ENCODE assay signal across 15 cellular contexts in the genomic region with DNA sequence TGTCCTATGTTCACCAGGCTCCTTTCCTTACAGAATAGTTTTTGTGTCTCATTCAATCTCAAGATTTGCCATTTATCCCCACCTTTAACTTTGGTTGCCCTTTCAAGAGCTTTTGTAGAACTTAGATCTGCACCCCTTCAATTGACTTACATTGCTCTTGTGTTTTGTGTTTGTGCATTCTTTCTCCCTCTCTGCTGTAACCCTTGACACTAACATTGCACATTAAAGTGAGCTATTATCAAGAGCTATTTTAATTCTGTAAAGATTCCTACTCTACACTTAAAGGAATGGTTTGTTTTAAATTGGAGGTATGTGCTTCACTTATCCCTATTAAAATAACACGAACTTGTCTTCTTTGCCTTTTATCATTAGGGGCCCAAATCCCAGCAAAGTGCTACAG.
A peak's percentile ranks its signal among the peaks of the same experiment; 100 is the strongest.
DNase-seq lines count a peak whose midpoint lies in the region; ATAC-seq, FAIRE-seq and TF ChIP-seq lines count a peak whose summit lies in the region.
"Had no signal": no experiment of that assay in that cellular context is flagged by ENCODE, and none has a peak within 500 bp of the region (broad histone marks: within the 10 kb centered on the region; RNA-seq: fewer than 3 reads in every experiment).

No MANE protein-coding gene starts in this region.

- H3K56ac ChIP-seq in H1 (replicated peaks; ENCODE audit: insufficient read length, low read depth, low read length) = no peak overlapping the region

- POLR2A ChIA-PET in H1 (lab: Charles Lee; ENCODE audit: partially characterized antibody) = no interaction called here

- H3K18ac ChIP-seq in H1 (ENCODE audit: extremely low read depth, low read length) = no peak overlapping the region

- H3K23ac ChIP-seq in H1 (ENCODE audit: insufficient read length) = no peak overlapping the region

- H4K91ac ChIP-seq in H1 (replicated peaks; ENCODE audit: insufficient read length, low read length) = no peak overlapping the region

- no peak overlapping the region for H2BK20ac ChIP-seq in H1 (ENCODE audit: low read length)

- H2AK5ac ChIP-seq in H1 (ENCODE audit: low read depth, low read length) = no peak overlapping the region

- H3F3A ChIP-seq in neural progenitor cell (ENCODE audit: low read depth) = peaks cover 12% of the 10 kb centered on the region

- no peaks in the 10 kb centered on the region; the same call in 1 of the 2 replicates for H3K79me1 ChIP-seq in H1 (ENCODE audit: low read depth, low read length)

- H4K5ac ChIP-seq in H1 (ENCODE audit: insufficient read length, low read depth, low read length) = no peak overlapping the region

- no peaks in the 10 kb centered on the region for H3K23me2 ChIP-seq in H1 (ENCODE audit: low read depth, low read length)

- no peak for TF ChIP-seq EP300 in H1 (IDR thresholded peaks at IDR 0.05; ENCODE audit: borderline replicate concordance in 1 of 2, low read depth in 2 of 2, low read length in 2 of 2)

- H3K27me3 ChIP-seq in KMS-11 (ENCODE audit: insufficient read depth, low read depth) (no peaks in the 10 kb centered on the region), H1 (replicated peaks in 1 of 4; ENCODE audit: control insufficient read depth in 3 of 4, extremely low read depth in 1 of 4, insufficient read depth in 3 of 4, low read length in 3 of 4) (no peaks in the 10 kb centered on the region), neural progenitor cell (no peaks in the 10 kb centered on the region)
- H3K27me3 ChIP-seq: BLaER1 treated with 17β-estradiol and CSF1 and Interleukin-3, amounts not matched to agents 10 nM and 100 nM had no signal

- H2BK120ac ChIP-seq in H1 (replicated peaks; ENCODE audit: low read depth, low read length) = no peak overlapping the region

- WGBS in H1 (ENCODE audit: extremely low coverage in 1 of 2, insufficient coverage in 1 of 2, insufficient read length in 1 of 2, insufficient replicate concordance in 2 of 2, low coverage in 1 of 2, low lambda C conversion rate in 2 of 2, missing lambda C conversion rate in 1 of 2), 2 experiments = 71% methylated on average over 1 of the region's 1 CpG; no CpG with 5 or more reads in 1 of the 2 experiments

- no peaks in the 10 kb centered on the region for H3K27me3 Mint-ChIP-seq in neural progenitor cell (ENCODE audit: insufficient read depth, low read depth)

- peak overlapping the region; percentile 56; the same call in 1 of the 2 replicates for H3K4me2 ChIP-seq in KMS-11
- peak overlapping the region; percentile 51 to 54; a peak in 2 of 4 replicates for H3K4me2 ChIP-seq in H1 (ENCODE audit: insufficient read depth in 1 of 2, low read depth in 2 of 2, low read length in 2 of 2)
- peak overlapping the region; percentile 58 for H3K4me2 ChIP-seq in neural progenitor cell

- no peak overlapping the region for H2BK15ac ChIP-seq in H1 (ENCODE audit: low read length)

- H4K20me1 ChIP-seq in KMS-11 (ENCODE audit: insufficient read depth) (no peaks in the 10 kb centered on the region), H1 (replicated peaks in 1 of 2; ENCODE audit: control insufficient read depth in 1 of 2, insufficient read depth in 2 of 2, low read length in 2 of 2) (no peaks in the 10 kb centered on the region), neural progenitor cell (ENCODE audit: low read depth) (no peaks in the 10 kb centered on the region)
- H4K20me1 ChIP-seq: BLaER1 treated with 17β-estradiol and CSF1 and Interleukin-3, amounts not matched to agents 10 nM and 100 nM had no signal

- no peak overlapping the region for H3K4me3 Mint-ChIP-seq in neural progenitor cell
- H3K4me3 Mint-ChIP-seq: CD4-positive, CD25-positive, alpha-beta regulatory T cell had no signal

- DNase-seq in H1 (ENCODE audit: low read depth in 1 of 2, low spot score in 2 of 2) (no peak), neural progenitor cell (ENCODE audit: low spot score) (peak; percentile 8), activated gamma-delta T cell (lab: John Stamatoyannopoulos, UW) (no peak), urothelium cell line (ENCODE audit: low spot score) (no peak), UCSD-AML1 (lab: John Stamatoyannopoulos, UW; ENCODE audit: unreplicated experiment) (no peak)
- DNase-seq: ACHN; CD4-positive, CD25-positive, alpha-beta regulatory T cell had no signal

- H2AFZ ChIP-seq in KMS-11 (ENCODE audit: low read depth) = no peak overlapping the region
- H2AFZ ChIP-seq in H1 (ENCODE audit: low read length) = no peak overlapping the region
- H2AFZ ChIP-seq in neural progenitor cell (replicated peaks) = no peak overlapping the region

- H3K27ac ChIP-seq in 22Rv1 (peak overlapping the region; percentile 28; the same call in 1 of the 2 replicates), KMS-11 (no peak overlapping the region; the same call in 1 of the 2 replicates), H1 (ENCODE audit: low read depth, low read length) (no peak overlapping the region), neural progenitor cell (no peak overlapping the region)
- H3K27ac ChIP-seq: BLaER1 treated with 17β-estradiol and CSF1 and Interleukin-3, amounts not matched to agents 10 nM and 100 nM had no signal

- no peak for ATAC-seq in GM19463 (IDR thresholded peaks at IDR 0.05; ENCODE audit: unreplicated experiment)
- ATAC-seq: HCT116, HepG2 had no signal

- H4K8ac ChIP-seq in H1 (ENCODE audit: extremely low read depth, insufficient read depth, low read length) = no peak overlapping the region

- H3K14ac ChIP-seq in H1 (ENCODE audit: insufficient read length) = no peak overlapping the region

- no peak overlapping the region for H3K9ac ChIP-seq in KMS-11
- no peak overlapping the region for H3K9ac ChIP-seq in H1 (replicated peaks in 1 of 4; ENCODE audit: extremely low read depth in 1 of 4, low read depth in 3 of 4, low read length in 3 of 4)
- no peak overlapping the region for H3K9ac ChIP-seq in neural progenitor cell
- H3K9ac ChIP-seq: BLaER1 treated with 17β-estradiol and CSF1 and Interleukin-3, amounts not matched to agents 10 nM and 100 nM had no signal

- H3K36me3 ChIP-seq in KMS-11 (ENCODE audit: insufficient read depth) (no peaks in the 10 kb centered on the region), H1 (ENCODE audit: control insufficient read depth in 2 of 4, insufficient read depth in 4 of 4, low read length in 3 of 4) (peaks cover 0 to 21% (median 7%) of the 10 kb centered on the region in 4 experiments; a peak in 6 of 8 replicates), neural progenitor cell (no peaks in the 10 kb centered on the region)
- H3K36me3 ChIP-seq: BLaER1 treated with 17β-estradiol and CSF1 and Interleukin-3, amounts not matched to agents 10 nM and 100 nM had no signal

- H3K4me1 ChIP-seq in KMS-11 (ENCODE audit: low read depth, poor library complexity, severe bottlenecking) (peaks cover 24% of the 10 kb centered on the region), H1 (replicated peaks in 1 of 4; ENCODE audit: control insufficient read depth in 3 of 4, insufficient read depth in 4 of 4, low read length in 3 of 4) (peaks cover 5 to 12% (median 6%) of the 10 kb centered on the region in 4 experiments; a peak in 6 of 7 replicates), neural progenitor cell (peaks cover 43% of the 10 kb centered on the region)

- H3K9me3 ChIP-seq in H1 (ENCODE audit: insufficient read depth in 2 of 2, low read depth in 1 of 2, low read length in 1 of 2) (no peaks in the 10 kb centered on the region), neural progenitor cell (ENCODE audit: low read depth) (no peaks in the 10 kb centered on the region)
- H3K9me3 ChIP-seq: BLaER1 treated with 17β-estradiol and CSF1 and Interleukin-3, amounts not matched to agents 10 nM and 100 nM had no signal

- no peak overlapping the region for H3K4me3 ChIP-seq in KMS-11 (IDR thresholded peaks at IDR 0.05; ENCODE audit: insufficient read depth, low read depth, low read length)
- no peak overlapping the region for H3K4me3 ChIP-seq in H1 (ENCODE audit: extremely low read depth in 1 of 4, insufficient read depth in 2 of 4, low read depth in 3 of 4, low read length in 4 of 4)
- no peak overlapping the region for H3K4me3 ChIP-seq in neural progenitor cell
- H3K4me3 ChIP-seq: BLaER1 treated with 17β-estradiol and CSF1 and Interleukin-3, amounts not matched to agents 10 nM and 100 nM had no signal

- H3K4ac ChIP-seq in H1 (replicated peaks; ENCODE audit: insufficient read length, low read depth, low read length) = no peak overlapping the region

- no peaks in the 10 kb centered on the region for H3K9me3 Mint-ChIP-seq in neural progenitor cell
- H3K9me3 Mint-ChIP-seq: CD4-positive, CD25-positive, alpha-beta regulatory T cell had no signal

- H3K36me3 Mint-ChIP-seq in neural progenitor cell = peaks cover 5% of the 10 kb centered on the region
- H3K36me3 Mint-ChIP-seq: CD4-positive, CD25-positive, alpha-beta regulatory T cell had no signal

- H3K79me2 ChIP-seq in KMS-11 (ENCODE audit: insufficient read depth, low read depth) (no peaks in the 10 kb centered on the region), H1 (ENCODE audit: control insufficient read depth in 1 of 2, insufficient read depth in 2 of 2, low read length in 2 of 2) (no peaks in the 10 kb centered on the region), neural progenitor cell (ENCODE audit: low read depth) (no peaks in the 10 kb centered on the region)

- TF ChIP-seq POLR2A in H1 (IDR thresholded peaks at IDR 0.05; ENCODE audit: control extremely low read depth in 1 of 2, low read depth in 2 of 2, low read length in 2 of 2) = no peak

- peak overlapping the region; percentile 28 for H3K27ac Mint-ChIP-seq in neural progenitor cell
- H3K27ac Mint-ChIP-seq: CD4-positive, CD25-positive, alpha-beta regulatory T cell had no signal

- no peak for TF ChIP-seq RAD21 in H1 (IDR thresholded peaks at IDR 0.05 in 1 of 2, conservative IDR thresholded peaks at IDR 0.05 in 1 of 2; ENCODE audit: low read depth in 2 of 2, low read length in 2 of 2)

- H3K4me1 Mint-ChIP-seq in neural progenitor cell = peaks cover 48% of the 10 kb centered on the region
- H3K4me1 Mint-ChIP-seq: CD4-positive, CD25-positive, alpha-beta regulatory T cell had no signal

- H2BK12ac ChIP-seq in H1 (ENCODE audit: low read depth, low read length) = no peak overlapping the region

- no peak for FAIRE-seq in H1 (lab: Jason Lieb, UNC)
- FAIRE-seq in urothelium cell line (lab: Jason Lieb, UNC) = no peak
- FAIRE-seq: GM18507, H54 had no signal

- CTCF ChIA-PET in H1 (lab: Charles Lee; ENCODE audit: partially characterized antibody) = interaction anchor here (1.7 kb wide), 1 partner anchor 119 kb away, joined by 4 read pairs; no protein-coding TSS in a partner anchor

- H2BK5ac ChIP-seq in H1 (ENCODE audit: low read depth, low read length) = no peak overlapping the region

- TF ChIP-seq CTCF in 22Rv1 (IDR thresholded peaks at IDR 0.05) = no peak
- TF ChIP-seq CTCF in KMS-11 (conservative IDR thresholded peaks at IDR 0.05; ENCODE audit: low read depth, low read length) = no peak
- no peak for TF ChIP-seq CTCF in H1 (IDR thresholded peaks at IDR 0.05; ENCODE audit: control extremely low read depth in 1 of 3, insufficient read depth in 1 of 3, low read depth in 1 of 3, low read length in 3 of 3)
- TF ChIP-seq CTCF in neural progenitor cell (IDR thresholded peaks at IDR 0.05) = no peak

TF ChIP-seq in H1, 55 proteins besides CTCF, POLR2A, EP300 and RAD21 (continues in another document):
- no peak for TF ChIP-seq TCF12 (IDR thresholded peaks at IDR 0.05; ENCODE audit: low read depth, low read length)
- no peak for TF ChIP-seq FOSL1 (IDR thresholded peaks at IDR 0.05; ENCODE audit: insufficient read depth, low read depth, low read length)
- no peak for TF ChIP-seq HDAC6 (IDR thresholded peaks at IDR 0.05; ENCODE audit: low read depth, low read length)
- no peak for TF ChIP-seq SP1 (IDR thresholded peaks at IDR 0.05; ENCODE audit: low read depth, low read length)
